ENCODE assay signal across 12 cellular contexts in genomic region chr3:195312714-195313113, GRCh38. TPM values are rescaled to one million over a fixed set of nuclear protein-coding genes. Genes with fewer than 3 reads are reported as not detected.
DNase-seq lines count a peak whose midpoint lies in the region; ATAC-seq, FAIRE-seq and TF ChIP-seq lines count a peak whose summit lies in the region.
"Had no signal": no experiment of that assay in that cellular context is flagged by ENCODE, and none has a peak within 500 bp of the region (broad histone marks: within the 10 kb centered on the region; RNA-seq: fewer than 3 reads in every experiment).

No MANE protein-coding gene starts in this region.

- TF ChIP-seq POLR2A in GM12892 (IDR thresholded peaks at IDR 0.05; ENCODE audit: low read depth, low read length), result no peak

- DNase-seq in GM12892 (ENCODE audit: insufficient read length), result no peak
- DNase-seq in dermis microvascular lymphatic vessel endothelial cell (ENCODE audit: low read depth in 2 of 2), result peak; percentile 6 to 59
- DNase-seq in lung microvascular endothelial cell (ENCODE audit: low read depth in 2 of 2), result peak; percentile 46 to 62
- DNase-seq in HCEC 1CT, result no peak
- DNase-seq in RKO (ENCODE audit: low spot score), result no peak
- DNase-seq: CD4-positive, CD25-positive, alpha-beta regulatory T cell; DMS53 had no signal

- FAIRE-seq in GM12892 (lab: Jason Lieb, UNC), result peak; percentile 65
- FAIRE-seq: A549, GM12878, H1 had no signal

- no peak for ATAC-seq in GM21360 (IDR thresholded peaks at IDR 0.05; ENCODE audit: unreplicated experiment)
- ATAC-seq: A549, GM12878, HCT116 had no signal

RNA-seq across cellular contexts. Expression of gene XXYLT1, which starts 41.8 kb away (rescaled TPM):
- polyA plus RNA-seq in GM12892 (2012; ENCODE audit: missing spikeins), result 4.8 TPM
- 19.0 and 26.9 TPM in 2 replicates for total RNA-seq in dermis microvascular lymphatic vessel endothelial cell
- 18.7 and 24.6 TPM in 2 replicates for total RNA-seq in lung microvascular endothelial cell

Comparison
In these comparisons a context has a peak if more than half of its experiments do, and no peak if none do; other contexts are left out.
1. DNase-seq: peak in dermis microvascular lymphatic vessel endothelial cell (2 of 2) and lung microvascular endothelial cell (2 of 2); none in GM12892 (single experiment), HCEC 1CT (single experiment) and RKO (single experiment).